Comparison of ENCODE assay signal across 10 cellular contexts in genomic region chr4:186693159-186693815, GRCh38. TPM values are rescaled to one million over a fixed set of nuclear protein-coding genes. Genes with fewer than 3 reads are reported as not detected.
DNase-seq lines count a peak whose midpoint lies in the region; ATAC-seq, FAIRE-seq and TF ChIP-seq lines count a peak whose summit lies in the region.
"Had no signal": no experiment of that assay in that cellular context is flagged by ENCODE, and none has a peak within 500 bp of the region (broad histone marks: within the 10 kb centered on the region; RNA-seq: fewer than 3 reads in every experiment).

No MANE protein-coding gene starts in this region.

- H3K4me3 Mint-ChIP-seq in activated T-cell treated with anti-CD3 and anti-CD28 coated beads, Interleukin-2, amount 50 U/mL, for 4 hours: no peak overlapping the region

- no peaks in the 10 kb centered on the region for H3K27me3 Mint-ChIP-seq in activated T-cell treated with anti-CD3 and anti-CD28 coated beads, Interleukin-2, amount 50 U/mL, for 4 hours (ENCODE audit: low read depth)

- H3K27me3 ChIP-seq in pancreas: no peaks in the 10 kb centered on the region

- FAIRE-seq in RCC 7860 (lab: Jason Lieb, UNC): peak; percentile 36
- FAIRE-seq in pancreas (lab: Jason Lieb, UNC): no peak

- H3K9me3 ChIP-seq in pancreas: no peaks in the 10 kb centered on the region

- H3K4me1 ChIP-seq in pancreas: peaks cover 3 to 25% (median 7%) of the 10 kb centered on the region in 3 donors

- H3K9me3 Mint-ChIP-seq in activated T-cell treated with anti-CD3 and anti-CD28 coated beads, Interleukin-2, amount 50 U/mL, for 4 hours: peaks cover 5% of the 10 kb centered on the region

- 32 to 41% methylated on average over 17 of the region's 17 CpGs for WGBS in pancreas, 2 donors

- DNase-seq in COLO829 (ENCODE audit: low spot score) (peak; percentile 82), RCC 7860 (ENCODE audit: low spot score) (peak; percentile 43), fibroblast of mammary gland (ENCODE audit: low read depth) (peak; percentile 97), pancreas (peak; percentile 63 to 79 (median 70)), NCI-H1436 (lab: John Stamatoyannopoulos, UW) (no peak)
- DNase-seq in activated T-cell treated with anti-CD3 and anti-CD28 coated beads, Interleukin-2, amount 50 U/mL, for 4 hours: no peak
- DNase-seq: activated CD8-positive, alpha-beta memory T cell treated with anti-CD3 and anti-CD28 coated beads, Interleukin-2, amount 50 U/mL, for 48 hours; PC-9 had no signal

- H3K36me3 ChIP-seq in pancreas: no peaks in the 10 kb centered on the region

- peak; percentile 79 to 87 (median 84) for ATAC-seq in pancreas
- ATAC-seq in HG03045 (IDR thresholded peaks at IDR 0.05; ENCODE audit: unreplicated experiment): no peak
- ATAC-seq in GM21447 (IDR thresholded peaks at IDR 0.05; ENCODE audit: unreplicated experiment): no peak
- no peak for ATAC-seq in activated T-cell treated with anti-CD3 and anti-CD28 coated beads, Interleukin-2, amount 50 U/mL, for 4 hours

- intact Hi-C loops in pancreas (cut with DNase I): no loop called here

- no peak overlapping the region for H3K4me3 ChIP-seq in fibroblast of mammary gland (ENCODE audit: control insufficient read depth, low read depth, low read length)
- no peak overlapping the region for H3K4me3 ChIP-seq in pancreas
- H3K4me3 ChIP-seq: PC-9 had no signal

- no peak for TF ChIP-seq CTCF in fibroblast of mammary gland (conservative IDR thresholded peaks at IDR 0.05; ENCODE audit: control insufficient read depth, insufficient read depth, low read depth, low read length)
- TF ChIP-seq CTCF in pancreas (IDR thresholded peaks at IDR 0.05): no peak

- peak overlapping the region in 2 of 4 donors; percentile 27 to 38 for H3K27ac ChIP-seq in pancreas
- H3K27ac ChIP-seq: PC-9 had no signal

- H3K4me1 Mint-ChIP-seq in activated T-cell treated with anti-CD3 and anti-CD28 coated beads, Interleukin-2, amount 50 U/mL, for 4 hours (ENCODE audit: low read depth): no peaks in the 10 kb centered on the region

- no peaks in the 10 kb centered on the region for H3K36me3 Mint-ChIP-seq in activated T-cell treated with anti-CD3 and anti-CD28 coated beads, Interleukin-2, amount 50 U/mL, for 4 hours (ENCODE audit: insufficient read depth)

RNA-seq across cellular contexts. Expression of gene FAT1, which starts 30.4 kb away (rescaled TPM):
- 10 to 100 TPM; 54.8 to 91.6 (median 71.3) TPM for total RNA-seq in pancreas
- polyA plus RNA-seq in pancreas: 10 to 100 TPM; 16.9 to 26.6 TPM
- total RNA-seq in activated T-cell treated with anti-CD3 and anti-CD28 coated beads, Interleukin-2, amount 50 U/mL, for 4 hours: under 1 TPM; 0.45 to 0.90 (median 0.73) TPM

Comparison
In these comparisons a context has a peak if more than half of its experiments do, and no peak if none do; other contexts are left out.
1. DNase-seq: peak in COLO829 (single experiment), RCC 7860 (single experiment), fibroblast of mammary gland (single experiment) and pancreas (6 of 6); none in activated T-cell treated with anti-CD3 and anti-CD28 coated beads, Interleukin-2, amount 50 U/mL, for 4 hours (single experiment) and NCI-H1436 (single experiment).
2. ATAC-seq: peak in pancreas (4 of 4); none in HG03045 (single experiment), GM21447 (single experiment) and activated T-cell treated with anti-CD3 and anti-CD28 coated beads, Interleukin-2, amount 50 U/mL, for 4 hours (0 of 2).
3. RNA of gene FAT1, which starts 30.4 kb away (total RNA-seq): 54.8 to 91.6 TPM in pancreas; 0.45 to 0.90 TPM in activated T-cell treated with anti-CD3 and anti-CD28 coated beads, Interleukin-2, amount 50 U/mL, for 4 hours; every median in the first group is over 10 times any median in the second.